16 cellular contexts compared by ENCODE assay signal in genomic region chrX:110004970-110005369, GRCh38. TPM values are rescaled to one million over a fixed set of nuclear protein-coding genes. Genes with fewer than 3 reads are reported as not detected.
DNase-seq lines count a peak whose midpoint lies in the region; ATAC-seq and TF ChIP-seq lines count a peak whose summit lies in the region.
"Had no signal": no experiment of that assay in that cellular context is flagged by ENCODE, and none has a peak within 500 bp of the region (broad histone marks: within the 10 kb centered on the region; RNA-seq: fewer than 3 reads in every experiment).

No MANE protein-coding gene starts in this region.

- no peaks in the 10 kb centered on the region for H3K27me3 Mint-ChIP-seq in activated CD4-positive, alpha-beta T cell treated with anti-CD3 and anti-CD28 coated beads, Interleukin-2, amount 10 ng/mL, durations not matched to agents 24 days and 14 days
- H3K27me3 Mint-ChIP-seq in activated CD4-positive, alpha-beta T cell treated with anti-CD3 and anti-CD28 coated beads for 36 hours = no peaks in the 10 kb centered on the region
- H3K27me3 Mint-ChIP-seq in glutamatergic neuron (ENCODE audit: unreplicated experiment) = peaks cover 5% of the 10 kb centered on the region
- peaks cover 0 to 7% of the 10 kb centered on the region in 2 donors for H3K27me3 Mint-ChIP-seq in stimulated activated naive B cell treated with anti-CD40 and anti-IgM and Interleukin-4, amounts not matched to agents 10 μg/mL and 1 μg/mL and 100 μg/mL, for 72 hours
- H3K27me3 Mint-ChIP-seq: activated naive CD4-positive, alpha-beta T cell treated with anti-CD3 and anti-CD28 coated beads, Interleukin-2, amount 10 ng/mL, durations not matched to agents 7 days and 5 days had no signal

- CTCF ChIA-PET in activated CD4-positive, alpha-beta T cell treated with anti-CD3 and anti-CD28 coated beads for 36 hours (lab: Charles Lee) = no interaction called here

- H3K9me3 Mint-ChIP-seq in activated CD4-positive, alpha-beta T cell treated with anti-CD3 and anti-CD28 coated beads, Interleukin-2, amount 10 ng/mL, durations not matched to agents 24 days and 14 days = no peaks in the 10 kb centered on the region
- H3K9me3 Mint-ChIP-seq in activated CD4-positive, alpha-beta T cell treated with anti-CD3 and anti-CD28 coated beads for 36 hours (ENCODE audit: low read depth) = no peaks in the 10 kb centered on the region
- H3K9me3 Mint-ChIP-seq in glutamatergic neuron (ENCODE audit: unreplicated experiment) = peaks cover 7% of the 10 kb centered on the region
- H3K9me3 Mint-ChIP-seq in stimulated activated naive B cell treated with anti-CD40 and anti-IgM and Interleukin-4, amounts not matched to agents 10 μg/mL and 1 μg/mL and 100 μg/mL, for 72 hours = peaks cover 0 to 6% of the 10 kb centered on the region in 2 donors
- H3K9me3 Mint-ChIP-seq: activated naive CD4-positive, alpha-beta T cell treated with anti-CD3 and anti-CD28 coated beads, Interleukin-2, amount 10 ng/mL, durations not matched to agents 7 days and 5 days had no signal

- peak overlapping the region; percentile 55 for H3K4me3 Mint-ChIP-seq in activated CD4-positive, alpha-beta T cell treated with anti-CD3 and anti-CD28 coated beads, Interleukin-2, amount 10 ng/mL, durations not matched to agents 24 days and 14 days
- no peak overlapping the region for H3K4me3 Mint-ChIP-seq in activated CD4-positive, alpha-beta T cell treated with anti-CD3 and anti-CD28 coated beads for 36 hours
- peak overlapping the region; percentile 80 for H3K4me3 Mint-ChIP-seq in glutamatergic neuron (ENCODE audit: unreplicated experiment)
- H3K4me3 Mint-ChIP-seq in stimulated activated naive B cell treated with anti-CD40 and anti-IgM and Interleukin-4, amounts not matched to agents 10 μg/mL and 1 μg/mL and 100 μg/mL, for 72 hours = peak overlapping the region; percentile 59 to 92

- no peak for ATAC-seq in activated CD4-positive, alpha-beta T cell treated with anti-CD3 and anti-CD28 coated beads for 36 hours
- no peak for ATAC-seq in stimulated activated naive B cell treated with anti-CD40 and anti-IgM and Interleukin-4, amounts not matched to agents 10 μg/mL and 1 μg/mL and 100 μg/mL, for 72 hours (replicated peaks)
- ATAC-seq: Panc1 had no signal

- no peak for DNase-seq in activated CD4-positive, alpha-beta T cell treated with anti-CD3 and anti-CD28 coated beads, Interleukin-2, amount 10 ng/mL, durations not matched to agents 24 days and 14 days
- DNase-seq in activated CD4-positive, alpha-beta T cell treated with anti-CD3 and anti-CD28 coated beads for 36 hours = no peak
- DNase-seq in NCI-H2227 treated with DMSO at 0.1 percent for 48 hours (lab: John Stamatoyannopoulos, UW) (peak; percentile 62), glutamatergic neuron (no peak), Ammon's horn (ENCODE audit: low spot score) (no peak), AML-193 (lab: John Stamatoyannopoulos, UW) (no peak)
- DNase-seq in stimulated activated naive B cell treated with anti-CD40 and anti-IgM and Interleukin-4, amounts not matched to agents 10 μg/mL and 1 μg/mL and 100 μg/mL, for 72 hours = no peak
- DNase-seq in stimulated activated CD4-positive, alpha-beta T cell treated with anti-CD3 and anti-CD28 coated beads, Interleukin-4, amount 100 ng/mL, for 4 hours = no peak
- DNase-seq: ACHN; activated CD4-positive, CD25-positive, alpha-beta regulatory T cell; activated CD8-positive, alpha-beta memory T cell treated with anti-CD3 and anti-CD28 coated beads, Interleukin-2, amount 50 U/mL, for 48 hours; activated naive CD4-positive, alpha-beta T cell treated with anti-CD3 and anti-CD28 coated beads, Interleukin-2, amount 10 ng/mL, durations not matched to agents 7 days and 5 days; foreskin keratinocyte; GM23248; stimulated activated CD4-positive, alpha-beta T cell treated with anti-CD3 and anti-CD28 coated beads, Interleukin-1b, Interleukin-23, amount 100 ng/mL, for 48 hours had no signal

- POLR2A ChIA-PET in activated CD4-positive, alpha-beta T cell treated with anti-CD3 and anti-CD28 coated beads for 36 hours (lab: Charles Lee) = interaction anchor here (0.7 to 1.0 kb wide), 2 partner anchors 10 to 184 kb away, joined by 3 read pairs; no protein-coding TSS in a partner anchor

- H3K36me3 Mint-ChIP-seq in activated CD4-positive, alpha-beta T cell treated with anti-CD3 and anti-CD28 coated beads, Interleukin-2, amount 10 ng/mL, durations not matched to agents 24 days and 14 days (ENCODE audit: low read depth) = peaks cover 12% of the 10 kb centered on the region
- peaks cover 5% of the 10 kb centered on the region for H3K36me3 Mint-ChIP-seq in activated CD4-positive, alpha-beta T cell treated with anti-CD3 and anti-CD28 coated beads for 36 hours (ENCODE audit: low read depth)
- H3K36me3 Mint-ChIP-seq in glutamatergic neuron (ENCODE audit: unreplicated experiment) = no peaks in the 10 kb centered on the region
- H3K36me3 Mint-ChIP-seq in stimulated activated naive B cell treated with anti-CD40 and anti-IgM and Interleukin-4, amounts not matched to agents 10 μg/mL and 1 μg/mL and 100 μg/mL, for 72 hours = peaks cover 4 to 23% of the 10 kb centered on the region in 2 donors

- no peak for TF ChIP-seq CTCF in glutamatergic neuron (IDR thresholded peaks at IDR 0.05; ENCODE audit: partially characterized antibody, unreplicated experiment)

- intact Hi-C loops in activated CD4-positive, alpha-beta T cell treated with anti-CD3 and anti-CD28 coated beads, Interleukin-2, amount 10 ng/mL, durations not matched to agents 24 days and 14 days (cut with micrococcal nuclease) = loop anchor here (10.0 kb wide), 2 partner anchors 140 to 270 kb away; partner anchors contain the start of gene ACSL4
- intact Hi-C loops in activated CD4-positive, alpha-beta T cell treated with anti-CD3 and anti-CD28 coated beads for 36 hours (cut with DNase I, micrococcal nuclease) = loop anchor here in 1 of 2 experiments (5.0 kb wide), 1 partner anchor 127 kb away; no protein-coding TSS in a partner anchor

- peaks cover 26% of the 10 kb centered on the region for H3K4me1 Mint-ChIP-seq in activated CD4-positive, alpha-beta T cell treated with anti-CD3 and anti-CD28 coated beads, Interleukin-2, amount 10 ng/mL, durations not matched to agents 24 days and 14 days
- peaks cover 27% of the 10 kb centered on the region for H3K4me1 Mint-ChIP-seq in activated CD4-positive, alpha-beta T cell treated with anti-CD3 and anti-CD28 coated beads for 36 hours
- H3K4me1 Mint-ChIP-seq in glutamatergic neuron (ENCODE audit: low read depth, unreplicated experiment) = peaks cover 41% of the 10 kb centered on the region
- H3K4me1 Mint-ChIP-seq in stimulated activated naive B cell treated with anti-CD40 and anti-IgM and Interleukin-4, amounts not matched to agents 10 μg/mL and 1 μg/mL and 100 μg/mL, for 72 hours = peaks cover 29 to 61% of the 10 kb centered on the region in 2 donors

- no peak overlapping the region for H3K27ac Mint-ChIP-seq in activated CD4-positive, alpha-beta T cell treated with anti-CD3 and anti-CD28 coated beads, Interleukin-2, amount 10 ng/mL, durations not matched to agents 24 days and 14 days
- no peak overlapping the region for H3K27ac Mint-ChIP-seq in activated CD4-positive, alpha-beta T cell treated with anti-CD3 and anti-CD28 coated beads for 36 hours
- H3K27ac Mint-ChIP-seq in glutamatergic neuron (ENCODE audit: unreplicated experiment) = no peak overlapping the region
- H3K27ac Mint-ChIP-seq in stimulated activated naive B cell treated with anti-CD40 and anti-IgM and Interleukin-4, amounts not matched to agents 10 μg/mL and 1 μg/mL and 100 μg/mL, for 72 hours = no peak overlapping the region

RNA-seq across cellular contexts. Expression of gene TMEM164, which starts 2.1 kb away (rescaled TPM):
- 14.9 and 18.3 TPM in 2 replicates for total RNA-seq in activated CD4-positive, alpha-beta T cell treated with anti-CD3 and anti-CD28 coated beads, Interleukin-2, amount 10 ng/mL, durations not matched to agents 24 days and 14 days
- total RNA-seq in activated CD4-positive, alpha-beta T cell treated with anti-CD3 and anti-CD28 coated beads for 36 hours = 10 to 100 TPM; 10.5 to 12.2 TPM
- 56.6 TPM for total RNA-seq in glutamatergic neuron (ENCODE audit: unreplicated experiment)
